Comparison of ENCODE assay signal across 1 cellular context in the genomic region with DNA sequence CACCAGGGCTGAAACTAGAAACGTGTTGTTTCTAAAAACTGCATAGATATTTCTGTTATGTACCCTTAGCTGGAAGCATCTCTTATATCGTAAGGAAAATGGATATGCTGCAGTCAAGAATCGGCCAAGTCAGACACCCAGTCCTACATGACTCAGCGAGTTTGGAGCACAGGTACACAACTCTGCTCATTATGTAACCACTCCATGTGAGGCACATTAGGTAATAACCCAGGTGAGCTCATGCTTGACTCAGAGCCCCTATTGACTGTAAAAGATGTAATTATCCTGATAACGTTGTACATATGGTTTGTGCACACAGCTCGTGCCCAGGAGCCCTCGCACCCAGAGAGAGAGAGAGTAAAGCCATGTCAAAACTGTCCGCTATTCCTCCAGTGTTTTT.
TF ChIP-seq lines count a peak whose summit lies in the region.

No MANE protein-coding gene starts in this region.

TF ChIP-seq in HepG2, 621 proteins besides CTCF, POLR2A, EP300 and RAD21 (continued from another document):
- no peak for TF ChIP-seq ONECUT2 (CRISPR knock-in tag; IDR thresholded peaks at IDR 0.05)
